1 cellular context compared by ENCODE assay signal in genomic region chr11:64246874-64247728, GRCh38.
TF ChIP-seq lines count a peak whose summit lies in the region.

Gene PPP1R14B, minus strand, starts transcription at chr11:64246943. Its CDS starts 270 bp downstream, at chr11:64246673.

TF ChIP-seq in HepG2, 621 proteins besides CTCF, POLR2A, EP300 and RAD21 (continued from another document and continues in another):
- TF ChIP-seq, protein P1, sequence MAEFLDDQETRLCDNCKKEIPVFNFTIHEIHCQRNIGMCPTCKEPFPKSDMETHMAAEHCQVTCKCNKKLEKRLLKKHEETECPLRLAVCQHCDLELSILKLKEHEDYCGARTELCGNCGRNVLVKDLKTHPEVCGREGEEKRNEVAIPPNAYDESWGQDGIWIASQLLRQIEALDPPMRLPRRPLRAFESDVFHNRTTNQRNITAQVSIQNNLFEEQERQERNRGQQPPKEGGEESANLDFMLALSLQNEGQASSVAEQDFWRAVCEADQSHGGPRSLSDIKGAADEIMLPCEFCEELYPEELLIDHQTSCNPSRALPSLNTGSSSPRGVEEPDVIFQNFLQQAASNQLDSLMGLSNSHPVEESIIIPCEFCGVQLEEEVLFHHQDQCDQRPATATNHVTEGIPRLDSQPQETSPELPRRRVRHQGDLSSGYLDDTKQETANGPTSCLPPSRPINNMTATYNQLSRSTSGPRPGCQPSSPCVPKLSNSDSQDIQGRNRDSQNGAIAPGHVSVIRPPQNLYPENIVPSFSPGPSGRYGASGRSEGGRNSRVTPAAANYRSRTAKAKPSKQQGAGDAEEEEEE (CRISPR knock-in tag; IDR thresholded peaks at IDR 0.05; ENCODE audit: borderline replicate concordance), result no peak
- TF ChIP-seq DMTF1 (CRISPR knock-in tag; IDR thresholded peaks at IDR 0.05) (no peak), ZBTB3 (CRISPR knock-in tag; IDR thresholded peaks at IDR 0.05; ENCODE audit: borderline replicate concordance, low read depth) (no peak), ETV5 (CRISPR knock-in tag; IDR thresholded peaks at IDR 0.05; ENCODE audit: borderline replicate concordance) (peak; percentile 64), STAT6 (CRISPR knock-in tag; IDR thresholded peaks at IDR 0.05; ENCODE audit: borderline replicate concordance) (no peak), SSRP1 (CRISPR knock-in tag; IDR thresholded peaks at IDR 0.05) (peak; percentile 85; the same call in 1 of the 2 replicates), ZNF317 (CRISPR knock-in tag; IDR thresholded peaks at IDR 0.05) (no peak), CCDC6 (CRISPR knock-in tag; IDR thresholded peaks at IDR 0.05) (no peak), ZC3H4 (CRISPR knock-in tag; IDR thresholded peaks at IDR 0.05; ENCODE audit: borderline replicate concordance) (no peak), NR1H2 (CRISPR knock-in tag; IDR thresholded peaks at IDR 0.05; ENCODE audit: borderline replicate concordance, low read depth) (no peak), ZNF431 (CRISPR knock-in tag; IDR thresholded peaks at IDR 0.05; ENCODE audit: borderline replicate concordance, low read depth) (no peak), BRCA1 (CRISPR knock-in tag; IDR thresholded peaks at IDR 0.05) (no peak), TARDBP (CRISPR knock-in tag; IDR thresholded peaks at IDR 0.05) (no peak; the same call in 1 of the 2 replicates), FOXA3 (CRISPR knock-in tag; IDR thresholded peaks at IDR 0.05) (no peak), ZNF432 (CRISPR knock-in tag; IDR thresholded peaks at IDR 0.05; ENCODE audit: borderline replicate concordance) (0 out of 2 replicates have a peak, but pooled peaks have one; percentile 19), ZZZ3 (CRISPR knock-in tag; IDR thresholded peaks at IDR 0.05; ENCODE audit: borderline replicate concordance) (no peak), ZNF251 (CRISPR knock-in tag; IDR thresholded peaks at IDR 0.05) (no peak), CHD2 (IDR thresholded peaks at IDR 0.05; ENCODE audit: low read depth, low read length) (peak; percentile 66), ZNF619 (CRISPR knock-in tag; IDR thresholded peaks at IDR 0.05) (0 out of 2 replicates have a peak, but pooled peaks have one; percentile 59), RBFOX2 (IDR thresholded peaks at IDR 0.05; ENCODE audit: low read depth, low read length) (peak; percentile 88), ARNT (IDR thresholded peaks at IDR 0.05) (no peak), ZNF740 (CRISPR knock-in tag; IDR thresholded peaks at IDR 0.05) (no peak), ZBTB21 (CRISPR knock-in tag; IDR thresholded peaks at IDR 0.05) (no peak), ZNF570 (CRISPR knock-in tag; IDR thresholded peaks at IDR 0.05; ENCODE audit: borderline replicate concordance) (no peak), RNF2 (conservative IDR thresholded peaks at IDR 0.05; ENCODE audit: low read depth) (no peak), ZSCAN25 (CRISPR knock-in tag; IDR thresholded peaks at IDR 0.05) (peak; percentile 77), TEAD2 (CRISPR knock-in tag; IDR thresholded peaks at IDR 0.05) (no peak), RBAK (CRISPR knock-in tag; IDR thresholded peaks at IDR 0.05) (no peak), HOXA3 (CRISPR knock-in tag; IDR thresholded peaks at IDR 0.05) (peak; percentile 72), ZNF549 (CRISPR knock-in tag; IDR thresholded peaks at IDR 0.05) (no peak), ZNF792 (CRISPR knock-in tag; IDR thresholded peaks at IDR 0.05) (no peak; the same call in 1 of the 2 replicates), ZNF674 (CRISPR knock-in tag; IDR thresholded peaks at IDR 0.05; ENCODE audit: low read depth) (no peak), POGK (CRISPR knock-in tag; conservative IDR thresholded peaks at IDR 0.05) (peak; percentile 86), ZHX2 (IDR thresholded peaks at IDR 0.05; ENCODE audit: low read depth) (peak; percentile 36; the same call in 1 of the 2 replicates), ZHX2 (CRISPR knock-in tag; IDR thresholded peaks at IDR 0.05; ENCODE audit: borderline replicate concordance) (0 out of 2 replicates have a peak, but pooled peaks have one; percentile 17)
- TF ChIP-seq, protein P2, sequence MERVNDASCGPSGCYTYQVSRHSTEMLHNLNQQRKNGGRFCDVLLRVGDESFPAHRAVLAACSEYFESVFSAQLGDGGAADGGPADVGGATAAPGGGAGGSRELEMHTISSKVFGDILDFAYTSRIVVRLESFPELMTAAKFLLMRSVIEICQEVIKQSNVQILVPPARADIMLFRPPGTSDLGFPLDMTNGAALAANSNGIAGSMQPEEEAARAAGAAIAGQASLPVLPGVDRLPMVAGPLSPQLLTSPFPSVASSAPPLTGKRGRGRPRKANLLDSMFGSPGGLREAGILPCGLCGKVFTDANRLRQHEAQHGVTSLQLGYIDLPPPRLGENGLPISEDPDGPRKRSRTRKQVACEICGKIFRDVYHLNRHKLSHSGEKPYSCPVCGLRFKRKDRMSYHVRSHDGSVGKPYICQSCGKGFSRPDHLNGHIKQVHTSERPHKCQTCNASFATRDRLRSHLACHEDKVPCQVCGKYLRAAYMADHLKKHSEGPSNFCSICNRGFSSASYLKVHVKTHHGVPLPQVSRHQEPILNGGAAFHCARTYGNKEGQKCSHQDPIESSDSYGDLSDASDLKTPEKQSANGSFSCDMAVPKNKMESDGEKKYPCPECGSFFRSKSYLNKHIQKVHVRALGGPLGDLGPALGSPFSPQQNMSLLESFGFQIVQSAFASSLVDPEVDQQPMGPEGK (CRISPR knock-in tag; IDR thresholded peaks at IDR 0.05), result peak; percentile 27
- TF ChIP-seq, protein P3, sequence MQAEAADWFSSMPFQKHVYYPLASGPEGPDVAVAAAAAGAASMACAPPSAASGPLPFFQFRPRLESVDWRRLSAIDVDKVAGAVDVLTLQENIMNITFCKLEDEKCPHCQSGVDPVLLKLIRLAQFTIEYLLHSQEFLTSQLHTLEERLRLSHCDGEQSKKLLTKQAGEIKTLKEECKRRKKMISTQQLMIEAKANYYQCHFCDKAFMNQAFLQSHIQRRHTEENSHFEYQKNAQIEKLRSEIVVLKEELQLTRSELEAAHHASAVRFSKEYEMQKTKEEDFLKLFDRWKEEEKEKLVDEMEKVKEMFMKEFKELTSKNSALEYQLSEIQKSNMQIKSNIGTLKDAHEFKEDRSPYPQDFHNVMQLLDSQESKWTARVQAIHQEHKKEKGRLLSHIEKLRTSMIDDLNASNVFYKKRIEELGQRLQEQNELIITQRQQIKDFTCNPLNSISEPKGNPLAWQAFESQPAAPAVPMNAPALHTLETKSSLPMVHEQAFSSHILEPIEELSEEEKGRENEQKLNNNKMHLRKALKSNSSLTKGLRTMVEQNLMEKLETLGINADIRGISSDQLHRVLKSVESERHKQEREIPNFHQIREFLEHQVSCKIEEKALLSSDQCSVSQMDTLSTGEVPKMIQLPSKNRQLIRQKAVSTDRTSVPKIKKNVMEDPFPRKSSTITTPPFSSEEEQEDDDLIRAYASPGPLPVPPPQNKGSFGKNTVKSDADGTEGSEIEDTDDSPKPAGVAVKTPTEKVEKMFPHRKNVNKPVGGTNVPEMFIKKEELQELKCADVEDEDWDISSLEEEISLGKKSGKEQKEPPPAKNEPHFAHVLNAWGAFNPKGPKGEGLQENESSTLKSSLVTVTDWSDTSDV (CRISPR knock-in tag; IDR thresholded peaks at IDR 0.05), result no peak
- TF ChIP-seq, protein P4, sequence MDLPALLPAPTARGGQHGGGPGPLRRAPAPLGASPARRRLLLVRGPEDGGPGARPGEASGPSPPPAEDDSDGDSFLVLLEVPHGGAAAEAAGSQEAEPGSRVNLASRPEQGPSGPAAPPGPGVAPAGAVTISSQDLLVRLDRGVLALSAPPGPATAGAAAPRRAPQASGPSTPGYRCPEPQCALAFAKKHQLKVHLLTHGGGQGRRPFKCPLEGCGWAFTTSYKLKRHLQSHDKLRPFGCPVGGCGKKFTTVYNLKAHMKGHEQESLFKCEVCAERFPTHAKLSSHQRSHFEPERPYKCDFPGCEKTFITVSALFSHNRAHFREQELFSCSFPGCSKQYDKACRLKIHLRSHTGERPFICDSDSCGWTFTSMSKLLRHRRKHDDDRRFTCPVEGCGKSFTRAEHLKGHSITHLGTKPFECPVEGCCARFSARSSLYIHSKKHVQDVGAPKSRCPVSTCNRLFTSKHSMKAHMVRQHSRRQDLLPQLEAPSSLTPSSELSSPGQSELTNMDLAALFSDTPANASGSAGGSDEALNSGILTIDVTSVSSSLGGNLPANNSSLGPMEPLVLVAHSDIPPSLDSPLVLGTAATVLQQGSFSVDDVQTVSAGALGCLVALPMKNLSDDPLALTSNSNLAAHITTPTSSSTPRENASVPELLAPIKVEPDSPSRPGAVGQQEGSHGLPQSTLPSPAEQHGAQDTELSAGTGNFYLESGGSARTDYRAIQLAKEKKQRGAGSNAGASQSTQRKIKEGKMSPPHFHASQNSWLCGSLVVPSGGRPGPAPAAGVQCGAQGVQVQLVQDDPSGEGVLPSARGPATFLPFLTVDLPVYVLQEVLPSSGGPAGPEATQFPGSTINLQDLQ (CRISPR knock-in tag; IDR thresholded peaks at IDR 0.05), result no peak
